ENCODE assay signal across 18 cellular contexts in the genomic region with DNA sequence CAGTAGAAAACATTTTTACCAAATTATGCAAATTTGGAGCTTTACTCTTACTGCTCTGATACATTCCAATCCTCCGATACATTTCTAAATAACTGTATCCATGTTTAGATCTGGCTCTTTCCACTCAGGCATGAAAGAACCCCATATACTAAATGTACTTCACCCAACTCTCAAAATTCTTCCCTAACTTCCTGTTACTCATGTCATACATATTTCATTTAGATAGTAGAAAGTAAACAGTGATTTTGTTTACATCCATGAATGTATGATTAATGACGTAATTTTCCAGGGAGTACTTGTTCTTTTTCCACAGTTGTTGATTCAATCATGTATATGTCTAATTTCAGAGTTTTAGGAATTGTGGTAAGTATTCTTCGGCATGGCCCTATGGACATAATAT.
"Had no signal": no experiment of that assay in that cellular context is flagged by ENCODE, and none has a peak within 500 bp of the region (broad histone marks: within the 10 kb centered on the region; RNA-seq: fewer than 3 reads in every experiment).

No MANE protein-coding gene starts in this region.

- H3K9me3 Mint-ChIP-seq: brain; stimulated activated memory B cell treated with anti-CD40 and anti-IgM and Interleukin-4, amounts not matched to agents 10 μg/mL and 1 μg/mL and 100 μg/mL, for 72 hours had no signal

- H3K27ac Mint-ChIP-seq: activated naive CD8-positive, alpha-beta T cell treated with anti-CD3 and anti-CD28 coated beads for 36 hours; activated T-helper 1 cell treated with anti-CD3 and anti-CD28 coated beads, Interleukin-12 subunit alpha, Interleukin-12 subunit beta, Interleukin-2, Interleukin-4 antibody, amounts not matched to agents 30 ng/mL and 10 ng/mL and 1 ng/mL, durations not matched to agents 14 hours and 24 hours and 36 hours; naive thymus-derived CD8-positive, alpha-beta T cell; stimulated activated memory B cell treated with anti-CD40 and anti-IgM and Interleukin-4, amounts not matched to agents 10 μg/mL and 1 μg/mL and 100 μg/mL, for 72 hours had no signal

- ATAC-seq: activated CD4-positive, CD25-positive, alpha-beta regulatory T cell treated with anti-CD3 and anti-CD28 coated beads, Interleukin-2, amount 50 U/mL, for 24 hours; gastrocnemius medialis; heart left ventricle; mucosa of descending colon; naive thymus-derived CD8-positive, alpha-beta T cell; stimulated activated memory B cell treated with anti-CD40 and anti-IgM and Interleukin-4, amounts not matched to agents 10 μg/mL and 1 μg/mL and 100 μg/mL, for 72 hours had no signal

- DNase-seq: activated CD4-positive, alpha-beta T cell treated with anti-CD3 and anti-CD28 coated beads, Interleukin-2, amount 50 U/mL, for 1 hour; activated naive CD8-positive, alpha-beta T cell treated with anti-CD3 and anti-CD28 coated beads for 36 hours; cortex of kidney; effector CD4-positive, alpha-beta T cell; gastrocnemius medialis; heart left ventricle; mucosa of descending colon; naive thymus-derived CD8-positive, alpha-beta T cell; posterior cingulate gyrus; retina; stimulated activated CD4-positive, alpha-beta T cell treated with anti-CD3 and anti-CD28 coated beads, Interleukin-2, amount 100 ng/mL, for 48 hours; uterus had no signal

- H3K36me3 Mint-ChIP-seq: activated naive CD8-positive, alpha-beta T cell treated with anti-CD3 and anti-CD28 coated beads for 36 hours; brain; naive thymus-derived CD8-positive, alpha-beta T cell; stimulated activated memory B cell treated with anti-CD40 and anti-IgM and Interleukin-4, amounts not matched to agents 10 μg/mL and 1 μg/mL and 100 μg/mL, for 72 hours had no signal

- H3K4me1 Mint-ChIP-seq: activated naive CD8-positive, alpha-beta T cell treated with anti-CD3 and anti-CD28 coated beads for 36 hours; brain; central memory CD8-positive, alpha-beta T cell; naive thymus-derived CD8-positive, alpha-beta T cell; stimulated activated memory B cell treated with anti-CD40 and anti-IgM and Interleukin-4, amounts not matched to agents 10 μg/mL and 1 μg/mL and 100 μg/mL, for 72 hours had no signal

- FAIRE-seq: endothelial cell of umbilical vein had no signal

- H3K27ac ChIP-seq: gastrocnemius medialis, heart left ventricle, uterus had no signal

- H3K4me1 ChIP-seq: gastrocnemius medialis, heart left ventricle, uterus had no signal

- H3K27me3 Mint-ChIP-seq: activated naive CD8-positive, alpha-beta T cell treated with anti-CD3 and anti-CD28 coated beads for 36 hours; central memory CD8-positive, alpha-beta T cell; naive thymus-derived CD8-positive, alpha-beta T cell; stimulated activated memory B cell treated with anti-CD40 and anti-IgM and Interleukin-4, amounts not matched to agents 10 μg/mL and 1 μg/mL and 100 μg/mL, for 72 hours had no signal

- H3K4me3 ChIP-seq: gastrocnemius medialis, heart left ventricle, mucosa of descending colon, uterus had no signal

- H3K9me3 ChIP-seq: gastrocnemius medialis, mucosa of descending colon, uterus had no signal

- H3K4me3 Mint-ChIP-seq: activated naive CD8-positive, alpha-beta T cell treated with anti-CD3 and anti-CD28 coated beads for 36 hours; activated T-helper 1 cell treated with anti-CD3 and anti-CD28 coated beads, Interleukin-12 subunit alpha, Interleukin-12 subunit beta, Interleukin-2, Interleukin-4 antibody, amounts not matched to agents 30 ng/mL and 10 ng/mL and 1 ng/mL, durations not matched to agents 14 hours and 24 hours and 36 hours; brain; central memory CD8-positive, alpha-beta T cell; naive thymus-derived CD8-positive, alpha-beta T cell; stimulated activated memory B cell treated with anti-CD40 and anti-IgM and Interleukin-4, amounts not matched to agents 10 μg/mL and 1 μg/mL and 100 μg/mL, for 72 hours had no signal

- H3K36me3 ChIP-seq: gastrocnemius medialis, heart left ventricle, uterus had no signal

- H3K27me3 ChIP-seq: gastrocnemius medialis, heart left ventricle, uterus had no signal
